ENCODE assay signal across 1 cellular context in the genomic region with DNA sequence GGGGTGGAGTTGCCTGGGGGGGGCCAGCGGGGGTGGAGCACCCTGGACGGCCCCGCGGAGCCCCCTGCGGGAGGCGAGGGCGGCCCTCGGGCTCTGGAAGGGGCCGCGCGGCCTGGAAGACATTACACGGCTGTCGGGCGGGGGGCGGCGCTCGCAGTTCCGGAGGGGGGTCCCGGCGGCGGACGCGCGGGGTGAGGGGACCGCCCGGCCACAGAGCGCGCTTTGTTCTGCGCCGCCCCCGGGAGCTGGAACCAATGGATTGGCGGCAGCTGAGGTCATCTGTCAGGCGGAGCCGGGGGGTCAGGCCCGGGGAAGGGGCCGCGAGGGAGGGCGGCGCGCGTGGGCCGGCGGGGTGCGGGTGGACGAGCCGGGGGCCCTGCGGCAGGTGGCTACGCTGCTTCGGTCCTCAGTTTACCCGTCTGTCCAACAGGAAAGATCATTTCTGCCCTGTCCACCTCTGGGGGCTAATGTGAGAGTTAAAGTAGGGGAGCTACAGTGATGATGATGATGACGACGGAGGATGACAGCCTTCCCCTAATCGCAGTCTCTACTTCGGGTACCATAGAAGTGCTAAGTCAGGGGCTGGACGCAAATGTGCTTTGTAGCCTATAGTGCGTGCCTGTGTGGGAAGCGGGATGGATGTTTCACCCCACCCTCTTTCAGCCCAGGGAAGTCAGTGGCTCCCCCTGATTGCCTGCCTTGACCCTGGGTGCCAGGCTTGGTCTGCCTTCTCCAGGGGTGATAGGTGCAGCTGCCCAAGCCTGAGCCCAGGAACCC.
TF ChIP-seq lines count a peak whose summit lies in the region.

No MANE protein-coding gene starts in this region.

TF ChIP-seq in HepG2, 621 proteins besides CTCF, POLR2A, EP300 and RAD21 (continued from another document):
- TF ChIP-seq ATF3 (CRISPR knock-in tag; IDR thresholded peaks at IDR 0.05) (peak; percentile 79), ZNF180 (CRISPR knock-in tag; IDR thresholded peaks at IDR 0.05; ENCODE audit: borderline replicate concordance, low read depth) (no peak), ZNF644 (CRISPR knock-in tag; IDR thresholded peaks at IDR 0.05; ENCODE audit: low read depth) (no peak), ZIK1 (CRISPR knock-in tag; IDR thresholded peaks at IDR 0.05; ENCODE audit: borderline replicate concordance, low read depth) (peak; percentile 40; the same call in 1 of the 2 replicates), NCOA2 (CRISPR knock-in tag; IDR thresholded peaks at IDR 0.05) (peak; percentile 14; the same call in 1 of the 2 replicates), RORA (CRISPR knock-in tag; IDR thresholded peaks at IDR 0.05) (no peak), ZNF782 (CRISPR knock-in tag; IDR thresholded peaks at IDR 0.05; ENCODE audit: borderline replicate concordance) (no peak), ZNF761 (CRISPR knock-in tag; conservative IDR thresholded peaks at IDR 0.05) (peak; percentile 84; the same call in 1 of the 2 replicates), ZNF292 (CRISPR knock-in tag; IDR thresholded peaks at IDR 0.05; ENCODE audit: borderline replicate concordance, low read depth) (0 out of 2 replicates have a peak, but pooled peaks have one; percentile 14), ZNF605 (CRISPR knock-in tag; IDR thresholded peaks at IDR 0.05) (no peak), GFI1 (CRISPR knock-in tag; IDR thresholded peaks at IDR 0.05; ENCODE audit: borderline replicate concordance) (peak; percentile 68; the same call in 1 of the 2 replicates), KLF16 (CRISPR knock-in tag; IDR thresholded peaks at IDR 0.05) (peak in 1 of 2 experiments; percentile 23; a peak in 1 of 4 replicates), ZSCAN21 (CRISPR knock-in tag; IDR thresholded peaks at IDR 0.05; ENCODE audit: borderline replicate concordance) (no peak), U2AF2 (IDR thresholded peaks at IDR 0.05; ENCODE audit: low read depth, low read length) (no peak), MZF1 (CRISPR knock-in tag; IDR thresholded peaks at IDR 0.05; ENCODE audit: borderline replicate concordance) (no peak), ZMAT3 (CRISPR knock-in tag; conservative IDR thresholded peaks at IDR 0.05) (peak; percentile 80), CCDC6 (CRISPR knock-in tag; IDR thresholded peaks at IDR 0.05) (peak; percentile 25; the same call in 1 of the 2 replicates), ZNF432 (CRISPR knock-in tag; IDR thresholded peaks at IDR 0.05; ENCODE audit: borderline replicate concordance) (0 out of 2 replicates have a peak, but pooled peaks have one; percentile 1), ZNF598 (CRISPR knock-in tag; IDR thresholded peaks at IDR 0.05; ENCODE audit: borderline replicate concordance) (no peak), TSC22D2 (CRISPR knock-in tag; IDR thresholded peaks at IDR 0.05; ENCODE audit: borderline replicate concordance) (0 out of 2 replicates have a peak, but pooled peaks have one; percentile 38), KMT2A (CRISPR knock-in tag; IDR thresholded peaks at IDR 0.05) (no peak)
- TF ChIP-seq, protein P1, sequence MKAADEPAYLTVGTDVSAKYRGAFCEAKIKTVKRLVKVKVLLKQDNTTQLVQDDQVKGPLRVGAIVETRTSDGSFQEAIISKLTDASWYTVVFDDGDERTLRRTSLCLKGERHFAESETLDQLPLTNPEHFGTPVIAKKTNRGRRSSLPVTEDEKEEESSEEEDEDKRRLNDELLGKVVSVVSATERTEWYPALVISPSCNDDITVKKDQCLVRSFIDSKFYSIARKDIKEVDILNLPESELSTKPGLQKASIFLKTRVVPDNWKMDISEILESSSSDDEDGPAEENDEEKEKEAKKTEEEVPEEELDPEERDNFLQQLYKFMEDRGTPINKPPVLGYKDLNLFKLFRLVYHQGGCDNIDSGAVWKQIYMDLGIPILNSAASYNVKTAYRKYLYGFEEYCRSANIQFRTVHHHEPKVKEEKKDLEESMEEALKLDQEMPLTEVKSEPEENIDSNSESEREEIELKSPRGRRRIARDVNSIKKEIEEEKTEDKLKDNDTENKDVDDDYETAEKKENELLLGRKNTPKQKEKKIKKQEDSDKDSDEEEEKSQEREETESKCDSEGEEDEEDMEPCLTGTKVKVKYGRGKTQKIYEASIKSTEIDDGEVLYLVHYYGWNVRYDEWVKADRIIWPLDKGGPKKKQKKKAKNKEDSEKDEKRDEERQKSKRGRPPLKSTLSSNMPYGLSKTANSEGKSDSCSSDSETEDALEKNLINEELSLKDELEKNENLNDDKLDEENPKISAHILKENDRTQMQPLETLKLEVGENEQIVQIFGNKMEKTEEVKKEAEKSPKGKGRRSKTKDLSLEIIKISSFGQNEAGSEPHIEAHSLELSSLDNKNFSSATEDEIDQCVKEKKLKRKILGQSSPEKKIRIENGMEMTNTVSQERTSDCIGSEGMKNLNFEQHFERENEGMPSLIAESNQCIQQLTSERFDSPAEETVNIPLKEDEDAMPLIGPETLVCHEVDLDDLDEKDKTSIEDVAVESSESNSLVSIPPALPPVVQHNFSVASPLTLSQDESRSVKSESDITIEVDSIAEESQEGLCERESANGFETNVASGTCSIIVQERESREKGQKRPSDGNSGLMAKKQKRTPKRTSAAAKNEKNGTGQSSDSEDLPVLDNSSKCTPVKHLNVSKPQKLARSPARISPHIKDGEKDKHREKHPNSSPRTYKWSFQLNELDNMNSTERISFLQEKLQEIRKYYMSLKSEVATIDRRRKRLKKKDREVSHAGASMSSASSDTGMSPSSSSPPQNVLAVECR (CRISPR knock-in tag; IDR thresholded peaks at IDR 0.05; ENCODE audit: borderline replicate concordance) = peak; percentile 24; the same call in 1 of the 2 replicates
- TF ChIP-seq, protein P2, sequence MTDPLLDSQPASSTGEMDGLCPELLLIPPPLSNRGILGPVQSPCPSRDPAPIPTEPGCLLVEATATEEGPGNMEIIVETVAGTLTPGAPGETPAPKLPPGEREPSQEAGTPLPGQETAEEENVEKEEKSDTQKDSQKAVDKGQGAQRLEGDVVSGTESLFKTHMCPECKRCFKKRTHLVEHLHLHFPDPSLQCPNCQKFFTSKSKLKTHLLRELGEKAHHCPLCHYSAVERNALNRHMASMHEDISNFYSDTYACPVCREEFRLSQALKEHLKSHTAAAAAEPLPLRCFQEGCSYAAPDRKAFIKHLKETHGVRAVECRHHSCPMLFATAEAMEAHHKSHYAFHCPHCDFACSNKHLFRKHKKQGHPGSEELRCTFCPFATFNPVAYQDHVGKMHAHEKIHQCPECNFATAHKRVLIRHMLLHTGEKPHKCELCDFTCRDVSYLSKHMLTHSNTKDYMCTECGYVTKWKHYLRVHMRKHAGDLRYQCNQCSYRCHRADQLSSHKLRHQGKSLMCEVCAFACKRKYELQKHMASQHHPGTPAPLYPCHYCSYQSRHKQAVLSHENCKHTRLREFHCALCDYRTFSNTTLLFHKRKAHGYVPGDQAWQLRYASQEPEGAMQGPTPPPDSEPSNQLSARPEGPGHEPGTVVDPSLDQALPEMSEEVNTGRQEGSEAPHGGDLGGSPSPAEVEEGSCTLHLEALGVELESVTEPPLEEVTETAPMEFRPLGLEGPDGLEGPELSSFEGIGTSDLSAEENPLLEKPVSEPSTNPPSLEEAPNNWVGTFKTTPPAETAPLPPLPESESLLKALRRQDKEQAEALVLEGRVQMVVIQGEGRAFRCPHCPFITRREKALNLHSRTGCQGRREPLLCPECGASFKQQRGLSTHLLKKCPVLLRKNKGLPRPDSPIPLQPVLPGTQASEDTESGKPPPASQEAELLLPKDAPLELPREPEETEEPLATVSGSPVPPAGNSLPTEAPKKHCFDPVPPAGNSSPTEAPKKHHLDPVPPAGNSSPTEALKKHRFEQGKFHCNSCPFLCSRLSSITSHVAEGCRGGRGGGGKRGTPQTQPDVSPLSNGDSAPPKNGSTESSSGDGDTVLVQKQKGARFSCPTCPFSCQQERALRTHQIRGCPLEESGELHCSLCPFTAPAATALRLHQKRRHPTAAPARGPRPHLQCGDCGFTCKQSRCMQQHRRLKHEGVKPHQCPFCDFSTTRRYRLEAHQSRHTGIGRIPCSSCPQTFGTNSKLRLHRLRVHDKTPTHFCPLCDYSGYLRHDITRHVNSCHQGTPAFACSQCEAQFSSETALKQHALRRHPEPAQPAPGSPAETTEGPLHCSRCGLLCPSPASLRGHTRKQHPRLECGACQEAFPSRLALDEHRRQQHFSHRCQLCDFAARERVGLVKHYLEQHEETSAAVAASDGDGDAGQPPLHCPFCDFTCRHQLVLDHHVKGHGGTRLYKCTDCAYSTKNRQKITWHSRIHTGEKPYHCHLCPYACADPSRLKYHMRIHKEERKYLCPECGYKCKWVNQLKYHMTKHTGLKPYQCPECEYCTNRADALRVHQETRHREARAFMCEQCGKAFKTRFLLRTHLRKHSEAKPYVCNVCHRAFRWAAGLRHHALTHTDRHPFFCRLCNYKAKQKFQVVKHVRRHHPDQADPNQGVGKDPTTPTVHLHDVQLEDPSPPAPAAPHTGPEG (CRISPR knock-in tag; IDR thresholded peaks at IDR 0.05) = no peak
- TF ChIP-seq, protein P3, sequence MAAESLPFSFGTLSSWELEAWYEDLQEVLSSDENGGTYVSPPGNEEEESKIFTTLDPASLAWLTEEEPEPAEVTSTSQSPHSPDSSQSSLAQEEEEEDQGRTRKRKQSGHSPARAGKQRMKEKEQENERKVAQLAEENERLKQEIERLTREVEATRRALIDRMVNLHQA (CRISPR knock-in tag; IDR thresholded peaks at IDR 0.05) = no peak
